31 cellular contexts compared by ENCODE assay signal in the genomic region with DNA sequence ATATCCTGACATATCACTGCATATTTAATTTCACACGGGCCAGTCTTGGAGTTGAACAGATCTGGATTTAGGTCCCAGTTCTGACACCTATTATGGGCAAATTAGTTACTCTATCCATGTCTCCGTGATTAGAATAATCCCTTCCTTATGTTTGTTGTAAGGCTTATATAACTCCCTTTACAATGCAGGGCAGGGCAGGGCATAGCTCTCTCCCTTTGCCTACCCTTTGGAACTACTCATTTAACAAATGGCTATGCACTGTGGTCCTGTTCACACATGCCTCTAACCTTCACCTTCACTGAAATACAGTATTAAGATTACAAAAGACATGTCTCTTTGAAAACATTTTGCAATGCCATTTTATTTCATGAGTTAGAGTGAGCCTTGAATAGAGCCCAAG. TPM values are rescaled to one million over a fixed set of nuclear protein-coding genes. Genes with fewer than 3 reads are reported as not detected.
"Had no signal": no experiment of that assay in that cellular context is flagged by ENCODE, and none has a peak within 500 bp of the region (broad histone marks: within the 10 kb centered on the region; RNA-seq: fewer than 3 reads in every experiment).

No MANE protein-coding gene starts in this region.

- H3K27me3 Mint-ChIP-seq: stimulated activated naive B cell treated with anti-CD40 and anti-IgM and Interleukin-4, amounts not matched to agents 10 μg/mL and 1 μg/mL and 100 μg/mL, for 72 hours; stimulated activated naive CD8-positive, alpha-beta T cell treated with anti-CD3 and anti-CD28 coated beads, Interleukin-15, amount 100 ng/mL, for 72 hours; stimulated activated naive CD8-positive, alpha-beta T cell treated with anti-CD3 and anti-CD28 coated beads, Interleukin-15, Interleukin-2, amounts not matched to agents 100 ng/mL and 50 ng/mL, for 24 hours had no signal

- H3K9me3 Mint-ChIP-seq: stimulated activated effector memory CD8-positive, alpha-beta T cell treated with anti-CD3 and anti-CD28 coated beads, Interleukin-12 subunit alpha, Interleukin-12 subunit beta, amount 100 ng/mL, for 72 hours; stimulated activated memory B cell treated with anti-CD40 and anti-IgM and Interleukin-4, amounts not matched to agents 10 μg/mL and 1 μg/mL and 100 μg/mL, for 72 hours; stimulated activated naive B cell treated with anti-CD40 and anti-IgM and Interleukin-4, amounts not matched to agents 10 μg/mL and 1 μg/mL and 100 μg/mL, for 72 hours; stimulated activated naive CD8-positive, alpha-beta T cell treated with anti-CD3 and anti-CD28 coated beads, Interleukin-15, amount 100 ng/mL, for 72 hours; stimulated activated naive CD8-positive, alpha-beta T cell treated with anti-CD3 and anti-CD28 coated beads, Interleukin-15, Interleukin-2, amounts not matched to agents 100 ng/mL and 50 ng/mL, for 24 hours; type B pancreatic cell had no signal

- H3K4me3 ChIP-seq: stomach, suprapubic skin, testis, thoracic aorta, thyroid gland, tibial artery, tibial nerve, transverse colon, upper lobe of left lung, upper lobe of right lung, uterus, vagina had no signal

- ATAC-seq: stimulated activated effector memory CD8-positive, alpha-beta T cell treated with anti-CD3 and anti-CD28 coated beads, Interleukin-12 subunit alpha, Interleukin-12 subunit beta, amount 100 ng/mL, for 72 hours; stimulated activated memory B cell treated with anti-CD40 and anti-IgM and Interleukin-4, amounts not matched to agents 10 μg/mL and 1 μg/mL and 100 μg/mL, for 72 hours; stimulated activated naive B cell treated with anti-CD40 and anti-IgM and Interleukin-4, amounts not matched to agents 10 μg/mL and 1 μg/mL and 100 μg/mL, for 72 hours; stimulated activated naive CD8-positive, alpha-beta T cell treated with anti-CD3 and anti-CD28 coated beads, Interleukin-15, amount 100 ng/mL, for 72 hours; stimulated activated naive CD8-positive, alpha-beta T cell treated with anti-CD3 and anti-CD28 coated beads, Interleukin-15, Interleukin-2, amounts not matched to agents 100 U/mL and 50 U/mL, for 24 hours; upper lobe of right lung had no signal

- H3K36me3 ChIP-seq: thoracic aorta, tibial artery, tibial nerve, transverse colon, uterus, vagina had no signal

- H3K27ac Mint-ChIP-seq: stimulated activated effector memory CD8-positive, alpha-beta T cell treated with anti-CD3 and anti-CD28 coated beads, Interleukin-12 subunit alpha, Interleukin-12 subunit beta, amount 100 ng/mL, for 72 hours; stimulated activated memory B cell treated with anti-CD40 and anti-IgM and Interleukin-4, amounts not matched to agents 10 μg/mL and 1 μg/mL and 100 μg/mL, for 72 hours; stimulated activated naive B cell treated with anti-CD40 and anti-IgM and Interleukin-4, amounts not matched to agents 10 μg/mL and 1 μg/mL and 100 μg/mL, for 72 hours; stimulated activated naive CD8-positive, alpha-beta T cell treated with anti-CD3 and anti-CD28 coated beads, Interleukin-15, Interleukin-2, amounts not matched to agents 100 ng/mL and 50 ng/mL, for 24 hours; type B pancreatic cell had no signal

- H3K27me3 ChIP-seq: stomach, suprapubic skin, testis, thyroid gland, tibial artery, tibial nerve, transverse colon, upper lobe of left lung, upper lobe of right lung, uterus, vagina had no signal

- H3K4me3 Mint-ChIP-seq: stimulated activated effector memory CD8-positive, alpha-beta T cell treated with anti-CD3 and anti-CD28 coated beads, Interleukin-12 subunit alpha, Interleukin-12 subunit beta, amount 100 ng/mL, for 72 hours; stimulated activated memory B cell treated with anti-CD40 and anti-IgM and Interleukin-4, amounts not matched to agents 10 μg/mL and 1 μg/mL and 100 μg/mL, for 72 hours; stimulated activated naive B cell treated with anti-CD40 and anti-IgM and Interleukin-4, amounts not matched to agents 10 μg/mL and 1 μg/mL and 100 μg/mL, for 72 hours; stimulated activated naive CD8-positive, alpha-beta T cell treated with anti-CD3 and anti-CD28 coated beads, Interleukin-15, amount 100 ng/mL, for 72 hours; stimulated activated naive CD8-positive, alpha-beta T cell treated with anti-CD3 and anti-CD28 coated beads, Interleukin-15, Interleukin-2, amounts not matched to agents 100 ng/mL and 50 ng/mL, for 24 hours; type B pancreatic cell had no signal

- H3K9me3 ChIP-seq: stomach, suprapubic skin, testis, thoracic aorta, thyroid gland, tibial artery, tibial nerve, transverse colon, upper lobe of left lung, upper lobe of right lung, uterus, vagina had no signal

- DNase-seq: stimulated activated CD4-positive, alpha-beta T cell treated with anti-CD3 and anti-CD28 coated beads, Interleukin-2, amount 100 ng/mL, for 48 hours; stimulated activated CD4-positive, alpha-beta T cell treated with anti-CD3 and anti-CD28 coated beads, Interleukin-4, amount 100 ng/mL, for 1 hour; stimulated activated CD4-positive, alpha-beta T cell treated with anti-CD3 and anti-CD28 coated beads, Interleukin-4, amount 100 ng/mL, for 24 hours; stimulated activated CD4-positive, alpha-beta T cell treated with anti-CD3 and anti-CD28 coated beads, Interleukin-4, amount 100 ng/mL, for 4 hours; stimulated activated CD8-positive, alpha-beta memory T cell treated with anti-CD3 and anti-CD28 coated beads, Interleukin-4, amount 100 ng/mL, for 48 hours; stimulated activated naive B cell treated with anti-CD40 and anti-IgM and Interleukin-4, amounts not matched to agents 10 μg/mL and 1 μg/mL and 100 μg/mL, for 72 hours; stimulated activated naive CD4-positive, alpha-beta T cell; stimulated activated naive CD4-positive, alpha-beta T cell treated with Interleukin-2 at 50 U/mL for 16 hours; stimulated activated naive CD8-positive, alpha-beta T cell treated with anti-CD3 and anti-CD28 coated beads, Interleukin-15, amount 100 ng/mL, for 72 hours; stimulated activated naive CD8-positive, alpha-beta T cell treated with anti-CD3 and anti-CD28 coated beads, Interleukin-15, Interleukin-2, amounts not matched to agents 100 U/mL and 50 U/mL, for 24 hours; stomach; substantia nigra; testis; thyroid gland; tibial artery; transverse colon; trophoblast cell; upper lobe of left lung; upper lobe of right lung; uterus had no signal

- H3K36me3 Mint-ChIP-seq: stimulated activated effector memory CD8-positive, alpha-beta T cell treated with anti-CD3 and anti-CD28 coated beads, Interleukin-12 subunit alpha, Interleukin-12 subunit beta, amount 100 ng/mL, for 72 hours; stimulated activated memory B cell treated with anti-CD40 and anti-IgM and Interleukin-4, amounts not matched to agents 10 μg/mL and 1 μg/mL and 100 μg/mL, for 72 hours; stimulated activated naive B cell treated with anti-CD40 and anti-IgM and Interleukin-4, amounts not matched to agents 10 μg/mL and 1 μg/mL and 100 μg/mL, for 72 hours; type B pancreatic cell had no signal

- H3K4me1 Mint-ChIP-seq: stimulated activated effector memory CD8-positive, alpha-beta T cell treated with anti-CD3 and anti-CD28 coated beads, Interleukin-12 subunit alpha, Interleukin-12 subunit beta, amount 100 ng/mL, for 72 hours; stimulated activated memory B cell treated with anti-CD40 and anti-IgM and Interleukin-4, amounts not matched to agents 10 μg/mL and 1 μg/mL and 100 μg/mL, for 72 hours; stimulated activated naive B cell treated with anti-CD40 and anti-IgM and Interleukin-4, amounts not matched to agents 10 μg/mL and 1 μg/mL and 100 μg/mL, for 72 hours; stimulated activated naive CD8-positive, alpha-beta T cell treated with anti-CD3 and anti-CD28 coated beads, Interleukin-15, amount 100 ng/mL, for 72 hours had no signal

- H3K27ac ChIP-seq: stomach, suprapubic skin, testis, thoracic aorta, tibial artery, tibial nerve, transverse colon, upper lobe of left lung, upper lobe of right lung, uterus, vagina had no signal

RNA-seq across cellular contexts. Expression of a gene that starts 24.8 kb away (rescaled TPM):
- total RNA-seq: subcutaneous adipose tissue, thoracic aorta, transverse colon, ureter, urinary bladder, uterus, vagina had no signal
